ENCODE assay signal across 1 cellular context in the genomic region with DNA sequence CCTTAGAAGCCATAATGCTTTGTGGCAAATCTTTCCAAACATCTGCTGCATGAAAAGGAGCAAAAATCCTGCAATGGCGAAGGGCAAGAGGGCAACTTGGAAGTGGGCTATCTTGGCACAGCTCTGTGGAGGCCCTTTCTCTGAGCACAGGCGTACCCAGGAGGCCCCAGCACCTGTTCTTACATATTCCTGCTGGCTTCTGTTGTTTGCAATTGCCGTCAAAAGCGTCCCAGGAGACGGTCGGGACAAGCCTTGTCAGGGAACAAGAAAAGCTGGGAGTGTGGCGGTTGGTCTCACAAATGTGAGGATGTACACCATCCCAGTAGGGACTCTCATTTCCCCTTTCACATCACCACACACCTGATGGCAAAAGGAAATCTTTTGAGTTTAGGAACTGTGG.
TF ChIP-seq lines count a peak whose summit lies in the region.

No MANE protein-coding gene starts in this region.

TF ChIP-seq in GM23338, 12 proteins besides CTCF, POLR2A, EP300 and RAD21 (continued from another document):
- TF ChIP-seq, protein P1, sequence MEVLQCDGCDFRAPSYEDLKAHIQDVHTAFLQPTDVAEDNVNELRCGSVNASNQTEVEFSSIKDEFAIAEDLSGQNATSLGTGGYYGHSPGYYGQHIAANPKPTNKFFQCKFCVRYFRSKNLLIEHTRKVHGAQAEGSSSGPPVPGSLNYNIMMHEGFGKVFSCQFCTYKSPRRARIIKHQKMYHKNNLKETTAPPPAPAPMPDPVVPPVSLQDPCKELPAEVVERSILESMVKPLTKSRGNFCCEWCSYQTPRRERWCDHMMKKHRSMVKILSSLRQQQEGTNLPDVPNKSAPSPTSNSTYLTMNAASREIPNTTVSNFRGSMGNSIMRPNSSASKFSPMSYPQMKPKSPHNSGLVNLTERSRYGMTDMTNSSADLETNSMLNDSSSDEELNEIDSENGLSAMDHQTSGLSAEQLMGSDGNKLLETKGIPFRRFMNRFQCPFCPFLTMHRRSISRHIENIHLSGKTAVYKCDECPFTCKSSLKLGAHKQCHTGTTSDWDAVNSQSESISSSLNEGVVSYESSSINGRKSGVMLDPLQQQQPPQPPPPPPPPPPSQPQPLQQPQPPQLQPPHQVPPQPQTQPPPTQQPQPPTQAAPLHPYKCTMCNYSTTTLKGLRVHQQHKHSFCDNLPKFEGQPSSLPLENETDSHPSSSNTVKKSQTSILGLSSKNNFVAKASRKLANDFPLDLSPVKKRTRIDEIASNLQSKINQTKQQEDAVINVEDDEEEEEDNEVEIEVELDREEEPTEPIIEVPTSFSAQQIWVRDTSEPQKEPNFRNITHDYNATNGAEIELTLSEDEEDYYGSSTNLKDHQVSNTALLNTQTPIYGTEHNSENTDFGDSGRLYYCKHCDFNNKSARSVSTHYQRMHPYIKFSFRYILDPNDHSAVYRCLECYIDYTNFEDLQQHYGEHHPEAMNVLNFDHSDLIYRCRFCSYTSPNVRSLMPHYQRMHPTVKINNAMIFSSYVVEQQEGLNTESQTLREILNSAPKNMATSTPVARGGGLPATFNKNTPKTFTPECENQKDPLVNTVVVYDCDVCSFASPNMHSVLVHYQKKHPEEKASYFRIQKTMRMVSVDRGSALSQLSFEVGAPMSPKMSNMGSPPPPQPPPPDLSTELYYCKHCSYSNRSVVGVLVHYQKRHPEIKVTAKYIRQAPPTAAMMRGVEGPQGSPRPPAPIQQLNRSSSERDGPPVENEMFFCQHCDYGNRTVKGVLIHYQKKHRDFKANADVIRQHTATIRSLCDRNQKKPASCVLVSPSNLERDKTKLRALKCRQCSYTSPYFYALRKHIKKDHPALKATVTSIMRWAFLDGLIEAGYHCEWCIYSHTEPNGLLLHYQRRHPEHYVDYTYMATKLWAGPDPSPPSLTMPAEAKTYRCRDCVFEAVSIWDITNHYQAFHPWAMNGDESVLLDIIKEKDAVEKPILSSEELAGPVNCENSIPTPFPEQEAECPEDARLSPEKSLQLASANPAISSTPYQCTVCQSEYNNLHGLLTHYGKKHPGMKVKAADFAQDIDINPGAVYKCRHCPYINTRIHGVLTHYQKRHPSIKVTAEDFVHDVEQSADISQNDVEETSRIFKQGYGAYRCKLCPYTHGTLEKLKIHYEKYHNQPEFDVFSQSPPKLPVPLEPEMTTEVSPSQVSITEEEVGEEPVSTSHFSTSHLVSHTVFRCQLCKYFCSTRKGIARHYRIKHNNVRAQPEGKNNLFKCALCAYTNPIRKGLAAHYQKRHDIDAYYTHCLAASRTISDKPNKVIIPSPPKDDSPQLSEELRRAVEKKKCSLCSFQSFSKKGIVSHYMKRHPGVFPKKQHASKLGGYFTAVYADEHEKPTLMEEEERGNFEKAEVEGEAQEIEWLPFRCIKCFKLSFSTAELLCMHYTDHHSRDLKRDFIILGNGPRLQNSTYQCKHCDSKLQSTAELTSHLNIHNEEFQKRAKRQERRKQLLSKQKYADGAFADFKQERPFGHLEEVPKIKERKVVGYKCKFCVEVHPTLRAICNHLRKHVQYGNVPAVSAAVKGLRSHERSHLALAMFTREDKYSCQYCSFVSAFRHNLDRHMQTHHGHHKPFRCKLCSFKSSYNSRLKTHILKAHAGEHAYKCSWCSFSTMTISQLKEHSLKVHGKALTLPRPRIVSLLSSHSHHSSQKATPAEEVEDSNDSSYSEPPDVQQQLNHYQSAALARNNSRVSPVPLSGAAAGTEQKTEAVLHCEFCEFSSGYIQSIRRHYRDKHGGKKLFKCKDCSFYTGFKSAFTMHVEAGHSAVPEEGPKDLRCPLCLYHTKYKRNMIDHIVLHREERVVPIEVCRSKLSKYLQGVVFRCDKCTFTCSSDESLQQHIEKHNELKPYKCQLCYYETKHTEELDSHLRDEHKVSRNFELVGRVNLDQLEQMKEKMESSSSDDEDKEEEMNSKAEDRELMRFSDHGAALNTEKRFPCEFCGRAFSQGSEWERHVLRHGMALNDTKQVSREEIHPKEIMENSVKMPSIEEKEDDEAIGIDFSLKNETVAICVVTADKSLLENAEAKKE (CRISPR knock-in tag; IDR thresholded peaks at IDR 0.05) = no peak
- TF ChIP-seq ZNF114 (CRISPR knock-in tag; IDR thresholded peaks at IDR 0.05) = no peak
